26 cellular contexts compared by ENCODE assay signal in genomic region chr13:97780486-97780885, GRCh38.
DNase-seq lines count a peak whose midpoint lies in the region; ATAC-seq and TF ChIP-seq lines count a peak whose summit lies in the region.
"Had no signal": no experiment of that assay in that cellular context is flagged by ENCODE, and none has a peak within 500 bp of the region (broad histone marks: within the 10 kb centered on the region; RNA-seq: fewer than 3 reads in every experiment).

No MANE protein-coding gene starts in this region.

- H3K9me3 ChIP-seq in upper lobe of left lung, result peaks cover 0 to 7% (median 2%) of the 10 kb centered on the region in 4 donors
- H3K9me3 ChIP-seq: A549, BE2C, Peyer's patch, SJCRH30 had no signal

- TF ChIP-seq POLR2A in upper lobe of left lung (IDR thresholded peaks at IDR 0.05), result no peak

- no peaks in the 10 kb centered on the region for H3K36me3 ChIP-seq in upper lobe of left lung
- H3K36me3 ChIP-seq: BE2C, Peyer's patch, SJCRH30 had no signal

- peak overlapping the region; percentile 40 for H3K27ac ChIP-seq in temporal lobe (ENCODE audit: low read depth, low read length)
- no peak overlapping the region for H3K27ac ChIP-seq in upper lobe of left lung
- H3K27ac ChIP-seq: A549, HL-60, Peyer's patch, SJCRH30 had no signal

- no peak for TF ChIP-seq CTCF in upper lobe of left lung (IDR thresholded peaks at IDR 0.05)

- intact Hi-C loops in head of caudate nucleus (cut with DNase I), result no loop called here
- intact Hi-C loops in left colon (cut with DNase I, micrococcal nuclease), result no loop called here
- intact Hi-C loops in left ventricle myocardium superior (cut with micrococcal nuclease), result no loop called here

- in situ Hi-C loops in SK-MEL-5 (cut with HindIII; ENCODE audit: low pct_unique_long_range_greater_than_20kb, low sequenced_read_pairs), result no loop called here

- DNase-seq in SK-MEL-5 (ENCODE audit: low read depth, low spot score) (peak; percentile 98), head of caudate nucleus (peak in 28 of 42 donors; percentile 5 to 69 (median 28)), nucleus accumbens (lab: John Stamatoyannopoulos, UW) (peak in 32 of 56 donors; percentile 1 to 64 (median 17)), upper lobe of left lung (no peak), left colon (no peak), activated T-cell treated with anti-CD3 and anti-CD28 coated beads for 4 hours (no peak), left ventricle myocardium superior (no peak)
- DNase-seq: BE2C; Caco-2; CD4-positive, CD25-positive, alpha-beta regulatory T cell; DMS 273 treated with DMSO at 0.1 percent for 48 hours; DMS79 treated with DMSO at 0.1 percent for 48 hours; GOT3; HCEC 1CT; KG1; NCI-H1105; NCI-H2081; NCI-H2171; NCI-H345; NCI-H524 treated with DMSO at 0.1 percent for 48 hours; NCI-H82; Peyer's patch; SJCRH30 had no signal

- no peak overlapping the region for H3K4me3 ChIP-seq in upper lobe of left lung
- H3K4me3 ChIP-seq: A549, Peyer's patch, SJCRH30 had no signal

- TF ChIP-seq EP300 in upper lobe of left lung (IDR thresholded peaks at IDR 0.05), result no peak

- H3K27me3 ChIP-seq in upper lobe of left lung, result no peaks in the 10 kb centered on the region
- H3K27me3 ChIP-seq: BE2C, Peyer's patch, SJCRH30 had no signal

- ATAC-seq in upper lobe of left lung (ENCODE audit: low FRiP score in 2 of 2) (no peak), left colon (no peak), left ventricle myocardium superior (no peak)
- ATAC-seq: A549 had no signal

- H3K4me1 ChIP-seq in upper lobe of left lung, result no peaks in the 10 kb centered on the region
- H3K4me1 ChIP-seq: A549, BE2C, Caco-2, Peyer's patch, SJCRH30 had no signal

- WGBS in upper lobe of left lung, 2 donors, result 71 to 77% methylated on average over 5 of the region's 5 CpGs

Comparison
In these comparisons a context has a peak if more than half of its experiments do, and no peak if none do; other contexts are left out.
1. DNase-seq: peak in SK-MEL-5 (single experiment), head of caudate nucleus (28 of 42) and nucleus accumbens (32 of 56); none in upper lobe of left lung (0 of 2), left colon (0 of 2), activated T-cell treated with anti-CD3 and anti-CD28 coated beads for 4 hours (single experiment) and left ventricle myocardium superior (single experiment).